Comparison of ENCODE assay signal across 10 cellular contexts in the genomic region with DNA sequence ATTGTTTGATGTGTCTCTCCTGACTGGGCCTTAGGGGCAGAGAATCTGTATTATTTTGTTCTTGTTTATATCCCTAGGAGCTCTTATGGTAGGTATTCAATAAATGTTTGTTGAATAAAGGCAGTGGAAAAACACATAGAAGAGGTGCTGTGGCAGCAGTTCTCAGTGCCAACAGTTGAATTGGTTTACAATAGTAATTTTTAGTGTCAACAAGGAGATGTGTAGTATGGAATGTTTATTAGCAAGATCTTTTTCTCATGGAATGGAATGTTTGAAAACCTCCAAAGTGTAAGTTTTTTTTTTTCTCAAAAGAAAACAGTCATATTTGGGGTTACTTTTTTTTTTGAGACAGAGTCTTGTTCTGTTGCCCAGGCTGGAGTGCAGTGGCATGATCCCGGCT. TPM values are rescaled to one million over a fixed set of nuclear protein-coding genes. Genes with fewer than 3 reads are reported as not detected.
A peak's percentile ranks its signal among the peaks of the same experiment; 100 is the strongest.
DNase-seq lines count a peak whose midpoint lies in the region; ATAC-seq and TF ChIP-seq lines count a peak whose summit lies in the region.
"Had no signal": no experiment of that assay in that cellular context is flagged by ENCODE, and none has a peak within 500 bp of the region (broad histone marks: within the 10 kb centered on the region; RNA-seq: fewer than 3 reads in every experiment).

No MANE protein-coding gene starts in this region.

- intact Hi-C loops in A673 (cut with micrococcal nuclease; ENCODE audit: unreplicated experiment), result no loop called here

- POLR2A ChIA-PET in A673 (lab: Charles Lee; ENCODE audit: low non-redundant PET), result no interaction called here

- H2AFZ ChIP-seq in ACC112 (ENCODE audit: low read length, unreplicated experiment), result no peak overlapping the region

- CTCF ChIA-PET in A673 (lab: Charles Lee), result no interaction called here

- peaks cover 79% of the 10 kb centered on the region for H3K79me2 ChIP-seq in ACC112 (ENCODE audit: control insufficient read depth, insufficient read depth, low read length, unreplicated experiment)

- no peak for TF ChIP-seq CTCF in A673 (conservative IDR thresholded peaks at IDR 0.05; ENCODE audit: low read depth, low read length)

- H3K4me1 ChIP-seq in ACC112 (ENCODE audit: control insufficient read depth, insufficient read depth, low read length, unreplicated experiment) (peaks cover 19% of the 10 kb centered on the region), muscle layer of duodenum (ENCODE audit: control insufficient read depth in 1 of 2, insufficient read depth in 2 of 2, low read length in 2 of 2) (peaks cover 0 to 35% of the 10 kb centered on the region in 2 donors), A673 (ENCODE audit: insufficient read depth, low read length, poor library complexity, severe bottlenecking) (no peaks in the 10 kb centered on the region)

- H3K27me3 ChIP-seq in ACC112 (ENCODE audit: insufficient read depth, low read length), result no peaks in the 10 kb centered on the region
- no peaks in the 10 kb centered on the region for H3K27me3 ChIP-seq in muscle layer of duodenum (ENCODE audit: low read depth, low read length)
- H3K27me3 ChIP-seq in A673 (replicated peaks; ENCODE audit: insufficient read depth, low read depth, low read length, poor library complexity), result no peaks in the 10 kb centered on the region

- H3K27ac ChIP-seq in ACC112 (ENCODE audit: low read depth, low read length) (peak overlapping the region; percentile 38; the same call in 1 of the 2 replicates), muscle layer of duodenum (ENCODE audit: low read length) (no peak overlapping the region), A673 (ENCODE audit: low read depth, low read length, poor library complexity, severe bottlenecking) (no peak overlapping the region), caudate nucleus (ENCODE audit: low read depth, low read length) (no peak overlapping the region)

- H3K36me3 ChIP-seq in ACC112 (ENCODE audit: insufficient read depth, low read length) (peaks cover 8% of the 10 kb centered on the region), muscle layer of duodenum (ENCODE audit: control insufficient read depth in 1 of 2, insufficient read depth in 2 of 2, low read length in 2 of 2) (peaks cover 4 to 5% of the 10 kb centered on the region in 2 donors), A673 (ENCODE audit: insufficient read depth, low read length, poor library complexity, severe bottlenecking) (peaks cover 4% of the 10 kb centered on the region)

- H3K9me3 ChIP-seq in muscle layer of duodenum (ENCODE audit: control insufficient read depth in 1 of 2, low read length in 2 of 2), result no peaks in the 10 kb centered on the region
- no peaks in the 10 kb centered on the region for H3K9me3 ChIP-seq in A673 (ENCODE audit: low read depth, low read length, poor library complexity, severe bottlenecking)

- no TSS peak for BruUV-seq in A673 (replicated peaks; lab: Mats Ljungman, UMichigan)

- no peak for ATAC-seq in HG03280 (IDR thresholded peaks at IDR 0.05; ENCODE audit: unreplicated experiment)

- DNase-seq in EH (ENCODE audit: low read depth) (peak; percentile 59), astrocyte of the hippocampus (ENCODE audit: low read depth, low spot score) (peak; percentile 15), A673 (ENCODE audit: low spot score) (no peak), HT-29 (ENCODE audit: low spot score) (no peak), caudate nucleus (lab: John Stamatoyannopoulos, UW) (no peak)
- DNase-seq: erythroblast, NCI-H2081 treated with DMSO at 0.1 percent for 48 hours had no signal

- peak overlapping the region; percentile 63 for H3K4me3 ChIP-seq in ACC112 (ENCODE audit: low read depth, low read length)
- peak overlapping the region; percentile 10 to 42 for H3K4me3 ChIP-seq in muscle layer of duodenum (ENCODE audit: low read depth in 1 of 2, low read length in 2 of 2)
- no peak overlapping the region for H3K4me3 ChIP-seq in A673 (ENCODE audit: low read depth, low read length, poor library complexity, severe bottlenecking)

RNA-seq across cellular contexts. Expression of a gene that starts 28.0 kb away (rescaled TPM):
- total RNA-seq in A673 (2021), result 96.9 and 101 TPM in 2 replicates
- 74.3 and 74.9 TPM in 2 replicates for total RNA-seq in HT-29 (2014; rRNA removed; shearing (Covaris generic))

Comparison
In these comparisons a context has a peak if more than half of its experiments do, and no peak if none do; other contexts are left out.
1. DNase-seq: peak in EH (single experiment) and astrocyte of the hippocampus (single experiment); none in A673 (single experiment), HT-29 (single experiment) and caudate nucleus (0 of 61).